8 cellular contexts compared by ENCODE assay signal in the genomic region with DNA sequence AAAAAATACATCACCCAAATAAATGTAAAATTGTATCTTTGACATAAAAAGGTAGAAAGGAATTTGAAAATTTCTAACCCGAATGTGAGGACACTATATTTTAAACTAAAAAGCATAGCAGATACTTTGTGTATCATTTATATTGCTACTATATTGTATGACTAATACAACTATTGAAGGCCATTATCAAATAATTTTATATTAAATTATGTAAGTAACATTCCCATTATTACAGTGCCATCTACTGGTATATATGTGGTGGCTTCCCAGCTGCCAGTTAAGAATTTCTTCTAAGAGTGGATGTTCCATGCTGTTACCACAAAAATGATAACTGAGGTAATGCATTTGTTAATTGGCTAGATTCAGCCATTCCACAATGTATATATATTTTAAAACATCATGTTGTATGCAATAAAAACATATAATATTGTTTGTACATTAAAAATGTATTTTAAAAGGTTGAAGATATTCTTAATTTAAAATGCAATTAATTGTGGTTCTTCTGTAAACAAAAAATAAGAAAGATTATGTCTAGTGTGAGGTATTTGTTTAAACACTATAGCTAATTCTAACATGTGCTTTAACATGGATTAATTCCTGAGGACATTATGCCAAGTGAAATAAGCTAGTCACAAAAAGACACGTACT.
A peak's percentile ranks its signal among the peaks of the same experiment; 100 is the strongest.
DNase-seq lines count a peak whose midpoint lies in the region; ATAC-seq, FAIRE-seq and TF ChIP-seq lines count a peak whose summit lies in the region.

No MANE protein-coding gene starts in this region.

- DNase-seq in NCI-H1092 treated with DMSO at 0.1 percent for 48 hours (lab: John Stamatoyannopoulos, UW) (peak; percentile 19), NCI-H1092 (lab: John Stamatoyannopoulos, UW) (no peak), NCI-H345 treated with DMSO at 0.1 percent for 48 hours (lab: John Stamatoyannopoulos, UW; ENCODE audit: unreplicated experiment) (peak; percentile 4), islet precursor cell (no peak), T-cell (no peak)
- DNase-seq in activated naive CD8-positive, alpha-beta T cell treated with anti-CD3 and anti-CD28 coated beads for 36 hours = no peak

- H3K27me3 Mint-ChIP-seq in nephron (ENCODE audit: low read depth) (no peaks in the 10 kb centered on the region), T-cell (peaks cover 29% of the 10 kb centered on the region in 2 donors)
- H3K27me3 Mint-ChIP-seq in activated naive CD8-positive, alpha-beta T cell treated with anti-CD3 and anti-CD28 coated beads for 36 hours = peaks cover 19% of the 10 kb centered on the region

- peaks cover 5% of the 10 kb centered on the region for H3K4me1 Mint-ChIP-seq in nephron
- H3K4me1 Mint-ChIP-seq in activated naive CD8-positive, alpha-beta T cell treated with anti-CD3 and anti-CD28 coated beads for 36 hours = no peaks in the 10 kb centered on the region
- no peaks in the 10 kb centered on the region for H3K4me1 Mint-ChIP-seq in T-cell

- ATAC-seq in T-cell (replicated peaks in 1 of 4) = no peak

- POLR2A ChIA-PET in T-cell (lab: Charles Lee) = no interaction called here

- peak; percentile 71 to 83 (median 71) for TF ChIP-seq CTCF in nephron (IDR thresholded peaks at IDR 0.05; ENCODE audit: unreplicated experiment in 3 of 3)

- FAIRE-seq in colon (lab: Jason Lieb, UNC) = peak; percentile 64

- CTCF ChIA-PET in T-cell (lab: Charles Lee) = interaction anchor here (0.7 to 2.0 kb wide), 4 partner anchors 32 to 556 kb away, joined by 3 to 7 read pairs (median 4); no protein-coding TSS in a partner anchor

- no peaks in the 10 kb centered on the region for H3K36me3 Mint-ChIP-seq in nephron (ENCODE audit: low read depth)
- H3K36me3 Mint-ChIP-seq in activated naive CD8-positive, alpha-beta T cell treated with anti-CD3 and anti-CD28 coated beads for 36 hours = no peaks in the 10 kb centered on the region
- no peaks in the 10 kb centered on the region for H3K36me3 Mint-ChIP-seq in T-cell

- H3K27ac Mint-ChIP-seq in nephron (no peak overlapping the region), T-cell (no peak overlapping the region)
- H3K27ac Mint-ChIP-seq in activated naive CD8-positive, alpha-beta T cell treated with anti-CD3 and anti-CD28 coated beads for 36 hours = no peak overlapping the region

- no peak overlapping the region for H3K4me3 Mint-ChIP-seq in nephron
- no peak overlapping the region for H3K4me3 Mint-ChIP-seq in activated naive CD8-positive, alpha-beta T cell treated with anti-CD3 and anti-CD28 coated beads for 36 hours
- no peak overlapping the region for H3K4me3 Mint-ChIP-seq in T-cell

- no peaks in the 10 kb centered on the region for H3K9me3 Mint-ChIP-seq in nephron
- H3K9me3 Mint-ChIP-seq in activated naive CD8-positive, alpha-beta T cell treated with anti-CD3 and anti-CD28 coated beads for 36 hours = no peaks in the 10 kb centered on the region
- no peaks in the 10 kb centered on the region for H3K9me3 Mint-ChIP-seq in T-cell

Comparison
In these comparisons a context has a peak if more than half of its experiments do, and no peak if none do; other contexts are left out.
1. DNase-seq: peak in NCI-H1092 treated with DMSO at 0.1 percent for 48 hours (single experiment) and NCI-H345 treated with DMSO at 0.1 percent for 48 hours (single experiment); none in NCI-H1092 (single experiment), activated naive CD8-positive, alpha-beta T cell treated with anti-CD3 and anti-CD28 coated beads for 36 hours (single experiment), islet precursor cell (single experiment) and T-cell (0 of 34).